10 cellular contexts compared by ENCODE assay signal in genomic region chr12:52442600-52443061, GRCh38. TPM values are rescaled to one million over a fixed set of nuclear protein-coding genes. Genes with fewer than 3 reads are reported as not detected.
DNase-seq lines count a peak whose midpoint lies in the region; ATAC-seq and TF ChIP-seq lines count a peak whose summit lies in the region.
"Had no signal": no experiment of that assay in that cellular context is flagged by ENCODE, and none has a peak within 500 bp of the region (broad histone marks: within the 10 kb centered on the region; RNA-seq: fewer than 3 reads in every experiment).

No MANE protein-coding gene starts in this region.

- no peaks in the 10 kb centered on the region for H3K9me3 ChIP-seq in endodermal cell (ENCODE audit: control insufficient read depth, low read length)

- H3K4me3 Mint-ChIP-seq in endodermal cell (no peak overlapping the region), mesothelial cell of epicardium (no peak overlapping the region)

- no peak for ATAC-seq in esophagus mucosa

- TF ChIP-seq CTCF in endodermal cell (conservative IDR thresholded peaks at IDR 0.05) (peak; percentile 49), mesothelial cell of epicardium (IDR thresholded peaks at IDR 0.05; ENCODE audit: unreplicated experiment) (no peak)

- H3K27me3 Mint-ChIP-seq in endodermal cell (ENCODE audit: insufficient read depth) (peaks cover 5% of the 10 kb centered on the region), mesothelial cell of epicardium (ENCODE audit: low read depth) (peaks cover 7% of the 10 kb centered on the region)

- H3K27me3 ChIP-seq in endodermal cell (ENCODE audit: control insufficient read depth, insufficient read depth, low read length, poor library complexity, severe bottlenecking) = no peaks in the 10 kb centered on the region

- no peak overlapping the region for H3K27ac ChIP-seq in endodermal cell (ENCODE audit: low read depth, low read length)

- H3K27ac Mint-ChIP-seq in endodermal cell (no peak overlapping the region), mesothelial cell of epicardium (peak overlapping the region; percentile 94)

- 32 to 56% methylated on average over 5 to 6 of the region's 6 CpGs for WGBS in endodermal cell (ENCODE audit: insufficient coverage in 1 of 2, insufficient read length in 1 of 2), 2 experiments

- no peaks in the 10 kb centered on the region for H3K4me1 ChIP-seq in endodermal cell (ENCODE audit: control insufficient read depth, insufficient read depth, low read length)

- peaks cover 4% of the 10 kb centered on the region for H3K4me1 Mint-ChIP-seq in endodermal cell
- H3K4me1 Mint-ChIP-seq in mesothelial cell of epicardium = peaks cover 44% of the 10 kb centered on the region

- no peaks in the 10 kb centered on the region for H3K36me3 ChIP-seq in endodermal cell (ENCODE audit: control insufficient read depth, insufficient read depth, low read length)

- no peak overlapping the region for H3K9ac ChIP-seq in endodermal cell (ENCODE audit: extremely low read depth, low read length, poor library complexity, severe bottlenecking)

- DNase-seq in ELF-1 (ENCODE audit: low read depth, low spot score) (peak; percentile 87), LHCN-M2 (ENCODE audit: low read depth) (peak; percentile 70), endodermal cell (peak; percentile 90), mesothelial cell of epicardium (ENCODE audit: low spot score in 2 of 2, unreplicated experiment in 2 of 2) (no peak), NCI-H345 (lab: John Stamatoyannopoulos, UW) (no peak), NCI-H1105 (lab: John Stamatoyannopoulos, UW) (no peak)
- DNase-seq in activated naive CD4-positive, alpha-beta T cell treated with Interleukin-2 at 50 U/mL for 16 hours = no peak
- DNase-seq: activated gamma-delta T cell, NCI-H446 treated with DMSO at 0.1 percent for 48 hours had no signal

- H3K9me3 Mint-ChIP-seq in endodermal cell = no peaks in the 10 kb centered on the region
- H3K9me3 Mint-ChIP-seq in mesothelial cell of epicardium = no peaks in the 10 kb centered on the region

- H3K36me3 Mint-ChIP-seq in endodermal cell (ENCODE audit: low read depth) (no peaks in the 10 kb centered on the region), mesothelial cell of epicardium (no peaks in the 10 kb centered on the region)

- no peak overlapping the region for H3K4me3 ChIP-seq in endodermal cell (ENCODE audit: low read length)

RNA-seq across cellular contexts. Expression of gene KRT75, which starts 8.5 kb away (rescaled TPM):
- total RNA-seq in LHCN-M2 (2014; rRNA removed) (not detected in 2 replicates), endodermal cell (not detected), mesothelial cell of epicardium (not detected in 3 replicates), esophagus mucosa (0.84 TPM)
- not detected for polyA plus RNA-seq in LHCN-M2 (2012)
- polyA plus RNA-seq in endodermal cell (2013, experiment 1 of 2) = not detected
- polyA plus RNA-seq in endodermal cell (2013, experiment 2 of 2) = not detected

RNA-seq across cellular contexts. Expression of gene KRT6B, which starts 9.3 kb away (rescaled TPM):
- total RNA-seq in LHCN-M2 (2014; rRNA removed) = not detected in 2 replicates
- not detected for polyA plus RNA-seq in LHCN-M2 (2012)
- not detected for total RNA-seq in endodermal cell
- not detected for polyA plus RNA-seq in endodermal cell (2013, experiment 1 of 2)
- not detected for polyA plus RNA-seq in endodermal cell (2013, experiment 2 of 2)
- total RNA-seq in mesothelial cell of epicardium = not detected in 3 replicates
- 2,496 TPM for total RNA-seq in esophagus mucosa

RNA-seq across cellular contexts. Expression of gene KRT6C, which starts 31.0 kb away (rescaled TPM):
- total RNA-seq in LHCN-M2 (2014; rRNA removed) = not detected in 2 replicates
- not detected for polyA plus RNA-seq in LHCN-M2 (2012)
- not detected for total RNA-seq in endodermal cell
- polyA plus RNA-seq in endodermal cell (2013, experiment 1 of 2) = not detected
- polyA plus RNA-seq in endodermal cell (2013, experiment 2 of 2) = not detected
- not detected in 3 replicates for total RNA-seq in mesothelial cell of epicardium
- total RNA-seq in esophagus mucosa = 2,886 TPM

RNA-seq across cellular contexts. Expression of gene KRT82, which starts 36.5 kb away (rescaled TPM):
- total RNA-seq in LHCN-M2 (2014; rRNA removed) = not detected in 2 replicates
- not detected for polyA plus RNA-seq in LHCN-M2 (2012)
- total RNA-seq in endodermal cell = not detected
- polyA plus RNA-seq in endodermal cell (2013, experiment 1 of 2) = not detected
- not detected for polyA plus RNA-seq in endodermal cell (2013, experiment 2 of 2)
- not detected in 3 replicates for total RNA-seq in mesothelial cell of epicardium
- total RNA-seq in esophagus mucosa = not detected

RNA-seq across cellular contexts. Expression of gene KRT6A, which starts 50.4 kb away (rescaled TPM):
- total RNA-seq in LHCN-M2 (2014; rRNA removed) (not detected in 2 replicates), endodermal cell (not detected), mesothelial cell of epicardium (1.2 TPM in 1 of 3 replicates, not detected in the others), esophagus mucosa (18,870 TPM)
- polyA plus RNA-seq in LHCN-M2 (2012) = not detected
- polyA plus RNA-seq in endodermal cell (2013, experiment 1 of 2) = not detected
- not detected for polyA plus RNA-seq in endodermal cell (2013, experiment 2 of 2)

Comparison
In these comparisons a context has a peak if more than half of its experiments do, and no peak if none do; other contexts are left out.
1. DNase-seq: peak in ELF-1 (single experiment), LHCN-M2 (single experiment) and endodermal cell (single experiment); none in mesothelial cell of epicardium (0 of 2), NCI-H345 (single experiment), activated naive CD4-positive, alpha-beta T cell treated with Interleukin-2 at 50 U/mL for 16 hours (single experiment) and NCI-H1105 (single experiment).
2. RNA of gene KRT6B, which starts 9.3 kb away (total RNA-seq): 2,496 TPM in esophagus mucosa (single experiment); not detected in mesothelial cell of epicardium, not detected in LHCN-M2 and not detected in endodermal cell; every median in the first group is over 1,000 times any median in the second.
3. RNA of gene KRT6C, which starts 31.0 kb away (total RNA-seq): 2,886 TPM in esophagus mucosa (single experiment); not detected in LHCN-M2, not detected in endodermal cell and not detected in mesothelial cell of epicardium; every median in the first group is over 1,000 times any median in the second.